In genomic region chr4:82842593-82842992, GRCh38 we compare ENCODE assay signal across 9 cellular contexts. TPM values are rescaled to one million over a fixed set of nuclear protein-coding genes. Genes with fewer than 3 reads are reported as not detected.
DNase-seq lines count a peak whose midpoint lies in the region; FAIRE-seq and TF ChIP-seq lines count a peak whose summit lies in the region.
"Had no signal": no experiment of that assay in that cellular context is flagged by ENCODE, and none has a peak within 500 bp of the region (broad histone marks: within the 10 kb centered on the region; RNA-seq: fewer than 3 reads in every experiment).

No MANE protein-coding gene starts in this region.

- H3K4me3 ChIP-seq in AG10803 (ENCODE audit: low read length) (no peak overlapping the region), ascending aorta (no peak overlapping the region)
- no peak overlapping the region for H3K4me3 ChIP-seq in effector memory CD4-positive, alpha-beta T cell (ENCODE audit: insufficient read depth, low read depth, low read length, poor library complexity, severe bottlenecking)

- no peak for TF ChIP-seq POLR2A in H54 (IDR thresholded peaks at IDR 0.05; ENCODE audit: low read depth, low read length)

- TF ChIP-seq CTCF in AG10803 (conservative IDR thresholded peaks at IDR 0.05; ENCODE audit: low read length) = peak; percentile 49
- TF ChIP-seq CTCF in VCaP (conservative IDR thresholded peaks at IDR 0.05) = peak; percentile 49
- no peak for TF ChIP-seq CTCF in ascending aorta (IDR thresholded peaks at IDR 0.05)

- H3K27ac ChIP-seq in VCaP (no peak overlapping the region), ascending aorta (no peak overlapping the region)
- no peak overlapping the region for H3K27ac ChIP-seq in effector memory CD4-positive, alpha-beta T cell (ENCODE audit: insufficient read depth, low read length, poor library complexity, severe bottlenecking)

- H3K9me3 ChIP-seq in ascending aorta = no peaks in the 10 kb centered on the region
- no peaks in the 10 kb centered on the region for H3K9me3 ChIP-seq in effector memory CD4-positive, alpha-beta T cell (ENCODE audit: control insufficient read depth, low read length)

- no peaks in the 10 kb centered on the region for H3K27me3 ChIP-seq in ascending aorta
- no peaks in the 10 kb centered on the region for H3K27me3 ChIP-seq in effector memory CD4-positive, alpha-beta T cell (replicated peaks; ENCODE audit: control insufficient read depth, insufficient read depth, low read length, poor library complexity, severe bottlenecking)

- no peak for FAIRE-seq in H54 (lab: Jason Lieb, UNC)

- H3K36me3 ChIP-seq in ascending aorta = peaks cover 76 to 91% of the 10 kb centered on the region in 2 donors
- H3K36me3 ChIP-seq in effector memory CD4-positive, alpha-beta T cell (ENCODE audit: control insufficient read depth, insufficient read depth, low read length) = peaks cover 57% of the 10 kb centered on the region

- peak; percentile 17 for DNase-seq in AG10803 (ENCODE audit: low read depth)
- peak; percentile 2 for DNase-seq in H54 (ENCODE audit: insufficient read length, low spot score)
- DNase-seq in iPS-NIHi7 (ENCODE audit: extremely low spot score) = peak; percentile 14
- no peak for DNase-seq in NCI-H1092 (lab: John Stamatoyannopoulos, UW)
- DNase-seq in NCI-H82 treated with DMSO at 0.1 percent for 48 hours (lab: John Stamatoyannopoulos, UW; ENCODE audit: unreplicated experiment) = no peak
- DNase-seq in ascending aorta (ENCODE audit: low spot score in 2 of 2) = no peak
- no peak for DNase-seq in effector memory CD4-positive, alpha-beta T cell
- DNase-seq: stimulated activated CD4-positive, alpha-beta T cell treated with anti-CD3 and anti-CD28 coated beads, Interleukin-4, amount 100 ng/mL, for 1 hour had no signal

- H3K4me1 ChIP-seq in ascending aorta = no peaks in the 10 kb centered on the region
- no peaks in the 10 kb centered on the region for H3K4me1 ChIP-seq in effector memory CD4-positive, alpha-beta T cell (ENCODE audit: control insufficient read depth, insufficient read depth, low read length, poor library complexity, severe bottlenecking)

- intact Hi-C loops in ascending aorta (cut with DNase I) = no loop called here

RNA-seq across cellular contexts. Expression of gene SCD5, which starts 44.0 kb away (rescaled TPM):
- 28.0 TPM for total RNA-seq in ascending aorta

RNA-seq across cellular contexts. Expression of gene SEC31A, which starts 48.4 kb away (rescaled TPM):
- total RNA-seq in ascending aorta = 100 TPM

RNA-seq across cellular contexts. Expression of gene THAP9, which starts 57.9 kb away (rescaled TPM):
- 0.32 TPM for total RNA-seq in ascending aorta

Comparison
In these comparisons a context has a peak if more than half of its experiments do, and no peak if none do; other contexts are left out.
1. DNase-seq: peak in AG10803 (single experiment), H54 (single experiment) and iPS-NIHi7 (single experiment); none in NCI-H1092 (single experiment), NCI-H82 treated with DMSO at 0.1 percent for 48 hours (single experiment), ascending aorta (0 of 2) and effector memory CD4-positive, alpha-beta T cell (0 of 3).
2. CTCF ChIP-seq: peak in AG10803 (single experiment) and VCaP (single experiment); none in ascending aorta (0 of 3).